1 cellular context compared by ENCODE assay signal in genomic region chr3:10279384-10280176, GRCh38.
A peak's percentile ranks its signal among the peaks of the same experiment; 100 is the strongest.
TF ChIP-seq lines count a peak whose summit lies in the region.

No MANE protein-coding gene starts in this region.

TF ChIP-seq in K562, 482 proteins besides CTCF, POLR2A, EP300 and RAD21 (continued from another document and continues in another):
- TF ChIP-seq ZBTB2 (IDR thresholded peaks at IDR 0.05) (no peak), ZNF436 (CRISPR knock-in tag; IDR thresholded peaks at IDR 0.05) (no peak), MTA3 (IDR thresholded peaks at IDR 0.05; ENCODE audit: borderline replicate concordance) (0 out of 2 replicates have a peak, but pooled peaks have one; percentile 25), POU5F1 (IDR thresholded peaks at IDR 0.05; ENCODE audit: borderline replicate concordance, low read depth, low read length, partially characterized antibody) (no peak), RHOXF2B (CRISPR knock-in tag; conservative IDR thresholded peaks at IDR 0.05) (no peak), MLX (CRISPR knock-in tag; conservative IDR thresholded peaks at IDR 0.05) (no peak), IRF1 (CRISPR knock-in tag; IDR thresholded peaks at IDR 0.05; ENCODE audit: borderline replicate concordance) (no peak), ETS1 (conservative IDR thresholded peaks at IDR 0.05; ENCODE audit: control insufficient read depth, low read depth, low read length) (no peak), MCM3 (IDR thresholded peaks at IDR 0.05) (no peak), MYC (IDR thresholded peaks at IDR 0.05; ENCODE audit: low read depth, low read length) (no peak), MYC (CRISPR knock-in tag; IDR thresholded peaks at IDR 0.05; ENCODE audit: borderline replicate concordance, low read depth) (no peak), GATAD2A (IDR thresholded peaks at IDR 0.05) (no peak), ZBTB43 (CRISPR knock-in tag; IDR thresholded peaks at IDR 0.05) (no peak), BRCA1 (IDR thresholded peaks at IDR 0.05) (no peak), BRCA1 (CRISPR knock-in tag; IDR thresholded peaks at IDR 0.05) (no peak), PTTG1 (tag; IDR thresholded peaks at IDR 0.05; ENCODE audit: low read depth) (no peak), DPF2 (IDR thresholded peaks at IDR 0.05) (peak; percentile 41; the same call in 1 of the 2 replicates), ZNF778 (CRISPR knock-in tag; IDR thresholded peaks at IDR 0.05) (no peak), ZNF76 (CRISPR knock-in tag; IDR thresholded peaks at IDR 0.05; ENCODE audit: borderline replicate concordance) (no peak), ERF (CRISPR knock-in tag; IDR thresholded peaks at IDR 0.05) (no peak), RBM15 (IDR thresholded peaks at IDR 0.05; ENCODE audit: insufficient read depth, low read length) (no peak), ZFP91 (CRISPR knock-in tag; IDR thresholded peaks at IDR 0.05) (no peak), EGR1 (conservative IDR thresholded peaks at IDR 0.05) (0 out of 2 replicates have a peak, but pooled peaks have one; percentile 29), SRSF3 (IDR thresholded peaks at IDR 0.05; ENCODE audit: insufficient read depth, low read length) (no peak), ZNF551 (CRISPR knock-in tag; IDR thresholded peaks at IDR 0.05) (no peak), MCM7 (IDR thresholded peaks at IDR 0.05) (no peak), MNT (conservative IDR thresholded peaks at IDR 0.05) (no peak), ATF2 (CRISPR knock-in tag; IDR thresholded peaks at IDR 0.05) (no peak), NFIX (CRISPR knock-in tag; IDR thresholded peaks at IDR 0.05; ENCODE audit: low read depth) (no peak), STAT5B (CRISPR knock-in tag; IDR thresholded peaks at IDR 0.05) (no peak), TAL1 (IDR thresholded peaks at IDR 0.05) (no peak), CTCFL (IDR thresholded peaks at IDR 0.05; ENCODE audit: borderline replicate concordance, insufficient read depth, low read depth, low read length, poor library complexity, severe bottlenecking) (no peak), HNRNPK (IDR thresholded peaks at IDR 0.05; ENCODE audit: low read depth, low read length, poor library complexity, severe bottlenecking) (no peak), HINFP (tag; conservative IDR thresholded peaks at IDR 0.05; ENCODE audit: low read depth) (no peak), NUFIP1 (IDR thresholded peaks at IDR 0.05; ENCODE audit: partially characterized antibody) (no peak), ZNF282 (CRISPR knock-in tag; IDR thresholded peaks at IDR 0.05) (no peak), ZNF184 (CRISPR knock-in tag; IDR thresholded peaks at IDR 0.05) (no peak), NFIC (IDR thresholded peaks at IDR 0.05) (no peak), MAZ (CRISPR knock-in tag; conservative IDR thresholded peaks at IDR 0.05 in 1 of 2, IDR thresholded peaks at IDR 0.05 in 1 of 2) (no peak), GMEB1 (CRISPR knock-in tag; IDR thresholded peaks at IDR 0.05) (no peak), SIX5 (IDR thresholded peaks at IDR 0.05; ENCODE audit: borderline replicate concordance in 1 of 2, insufficient read depth in 1 of 2, low read depth in 1 of 2, low read length in 2 of 2) (no peak), ZNF77 (CRISPR knock-in tag; IDR thresholded peaks at IDR 0.05) (no peak), HEY1 (CRISPR knock-in tag; IDR thresholded peaks at IDR 0.05; ENCODE audit: borderline replicate concordance) (no peak), MCM2 (IDR thresholded peaks at IDR 0.05; ENCODE audit: low read depth) (no peak), GTF3C2 (IDR thresholded peaks at IDR 0.05; ENCODE audit: borderline replicate concordance, extremely low read depth, insufficient read length) (no peak), ZNF384 (IDR thresholded peaks at IDR 0.05; ENCODE audit: low read depth, low read length) (no peak)
